ENCODE assay signal across 1 cellular context in the genomic region with DNA sequence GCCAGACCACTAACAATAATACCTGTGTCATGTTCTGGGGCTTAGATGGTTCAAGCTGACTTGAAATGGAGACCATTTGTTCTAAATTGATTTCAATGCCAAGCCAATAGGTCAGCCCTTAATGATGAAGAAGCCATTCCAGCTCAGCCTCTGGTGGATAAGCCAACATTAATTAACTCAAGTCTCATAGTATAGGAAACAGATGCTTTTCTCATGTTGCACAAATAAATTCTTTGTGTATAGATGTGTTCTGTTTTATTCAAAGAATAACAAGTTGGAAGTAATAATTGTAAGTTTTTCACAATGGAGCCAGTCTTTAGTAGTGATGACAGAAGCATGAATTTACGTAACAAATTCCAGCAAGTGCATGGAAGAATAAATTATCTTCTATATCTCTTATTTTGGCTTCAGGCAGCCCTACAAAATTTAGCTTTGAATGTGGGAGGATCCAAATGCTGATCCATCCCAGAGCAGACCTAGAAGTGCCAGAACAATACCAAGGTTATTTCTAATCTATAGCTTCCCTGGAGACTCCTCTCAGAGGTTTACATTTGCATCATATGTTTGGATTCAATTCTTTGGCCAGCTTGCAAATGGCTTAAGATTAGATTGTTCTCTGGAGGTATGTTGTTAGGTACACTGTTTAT.
TF ChIP-seq lines count a peak whose summit lies in the region.

No MANE protein-coding gene starts in this region.

TF ChIP-seq in HepG2, 621 proteins besides CTCF, POLR2A, EP300 and RAD21 (continued from another document):
- TF ChIP-seq, protein P1, sequence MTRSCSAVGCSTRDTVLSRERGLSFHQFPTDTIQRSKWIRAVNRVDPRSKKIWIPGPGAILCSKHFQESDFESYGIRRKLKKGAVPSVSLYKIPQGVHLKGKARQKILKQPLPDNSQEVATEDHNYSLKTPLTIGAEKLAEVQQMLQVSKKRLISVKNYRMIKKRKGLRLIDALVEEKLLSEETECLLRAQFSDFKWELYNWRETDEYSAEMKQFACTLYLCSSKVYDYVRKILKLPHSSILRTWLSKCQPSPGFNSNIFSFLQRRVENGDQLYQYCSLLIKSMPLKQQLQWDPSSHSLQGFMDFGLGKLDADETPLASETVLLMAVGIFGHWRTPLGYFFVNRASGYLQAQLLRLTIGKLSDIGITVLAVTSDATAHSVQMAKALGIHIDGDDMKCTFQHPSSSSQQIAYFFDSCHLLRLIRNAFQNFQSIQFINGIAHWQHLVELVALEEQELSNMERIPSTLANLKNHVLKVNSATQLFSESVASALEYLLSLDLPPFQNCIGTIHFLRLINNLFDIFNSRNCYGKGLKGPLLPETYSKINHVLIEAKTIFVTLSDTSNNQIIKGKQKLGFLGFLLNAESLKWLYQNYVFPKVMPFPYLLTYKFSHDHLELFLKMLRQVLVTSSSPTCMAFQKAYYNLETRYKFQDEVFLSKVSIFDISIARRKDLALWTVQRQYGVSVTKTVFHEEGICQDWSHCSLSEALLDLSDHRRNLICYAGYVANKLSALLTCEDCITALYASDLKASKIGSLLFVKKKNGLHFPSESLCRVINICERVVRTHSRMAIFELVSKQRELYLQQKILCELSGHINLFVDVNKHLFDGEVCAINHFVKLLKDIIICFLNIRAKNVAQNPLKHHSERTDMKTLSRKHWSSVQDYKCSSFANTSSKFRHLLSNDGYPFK (CRISPR knock-in tag; IDR thresholded peaks at IDR 0.05; ENCODE audit: borderline replicate concordance): no peak
- TF ChIP-seq ZNF567 (CRISPR knock-in tag; IDR thresholded peaks at IDR 0.05; ENCODE audit: borderline replicate concordance) (no peak), HNRNPUL1 (IDR thresholded peaks at IDR 0.05; ENCODE audit: low read depth, low read length) (no peak), ZMYM2 (CRISPR knock-in tag; IDR thresholded peaks at IDR 0.05) (no peak), KLF9 (CRISPR knock-in tag; IDR thresholded peaks at IDR 0.05; ENCODE audit: low read depth) (no peak)
- TF ChIP-seq, protein P2, sequence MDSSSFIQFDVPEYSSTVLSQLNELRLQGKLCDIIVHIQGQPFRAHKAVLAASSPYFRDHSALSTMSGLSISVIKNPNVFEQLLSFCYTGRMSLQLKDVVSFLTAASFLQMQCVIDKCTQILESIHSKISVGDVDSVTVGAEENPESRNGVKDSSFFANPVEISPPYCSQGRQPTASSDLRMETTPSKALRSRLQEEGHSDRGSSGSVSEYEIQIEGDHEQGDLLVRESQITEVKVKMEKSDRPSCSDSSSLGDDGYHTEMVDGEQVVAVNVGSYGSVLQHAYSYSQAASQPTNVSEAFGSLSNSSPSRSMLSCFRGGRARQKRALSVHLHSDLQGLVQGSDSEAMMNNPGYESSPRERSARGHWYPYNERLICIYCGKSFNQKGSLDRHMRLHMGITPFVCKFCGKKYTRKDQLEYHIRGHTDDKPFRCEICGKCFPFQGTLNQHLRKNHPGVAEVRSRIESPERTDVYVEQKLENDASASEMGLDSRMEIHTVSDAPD (CRISPR knock-in tag; IDR thresholded peaks at IDR 0.05): no peak
